ENCODE assay signal across 13 cellular contexts in genomic region chr1:208188607-208189006, GRCh38. TPM values are rescaled to one million over a fixed set of nuclear protein-coding genes. Genes with fewer than 3 reads are reported as not detected.
DNase-seq lines count a peak whose midpoint lies in the region; ATAC-seq and TF ChIP-seq lines count a peak whose summit lies in the region.
"Had no signal": no experiment of that assay in that cellular context is flagged by ENCODE, and none has a peak within 500 bp of the region (broad histone marks: within the 10 kb centered on the region; RNA-seq: fewer than 3 reads in every experiment).

No MANE protein-coding gene starts in this region.

- H3K9ac ChIP-seq in BLaER1 (no peak overlapping the region), KMS-11 (no peak overlapping the region), endodermal cell (ENCODE audit: extremely low read depth, low read length, poor library complexity, severe bottlenecking) (no peak overlapping the region)

- POLR2A ChIA-PET in PC-9 (lab: Charles Lee; ENCODE audit: unreplicated experiment) = interaction anchor here (0.7 kb wide), 1 partner anchor 10 kb away, joined by 28 read pairs; no protein-coding TSS in a partner anchor

- no peak overlapping the region for H3K4me3 Mint-ChIP-seq in endodermal cell
- H3K4me3 Mint-ChIP-seq: CD4-positive, alpha-beta memory T cell had no signal

- no TSS peak for BruUV-seq in PC-9 (replicated peaks; lab: Mats Ljungman, UMichigan)

- H3K27me3 Mint-ChIP-seq in endodermal cell (ENCODE audit: insufficient read depth) = no peaks in the 10 kb centered on the region

- H3K27me3 ChIP-seq in BLaER1 = no peaks in the 10 kb centered on the region
- H3K27me3 ChIP-seq in KMS-11 (ENCODE audit: insufficient read depth, low read depth) = no peaks in the 10 kb centered on the region
- H3K27me3 ChIP-seq in PC-9 (ENCODE audit: insufficient read depth, low read depth) = no peaks in the 10 kb centered on the region
- H3K27me3 ChIP-seq in psoas muscle (ENCODE audit: insufficient read depth in 3 of 3, low read length in 2 of 3) = no peaks in the 10 kb centered on the region
- H3K27me3 ChIP-seq in endodermal cell (ENCODE audit: control insufficient read depth, insufficient read depth, low read length, poor library complexity, severe bottlenecking) = no peaks in the 10 kb centered on the region
- no peaks in the 10 kb centered on the region for H3K27me3 ChIP-seq in heart right ventricle

- CTCF ChIA-PET in PC-9 (lab: Charles Lee) = interaction anchor here (0.6 to 1.1 kb wide), 5 partner anchors 10 to 56 kb away, joined by 3 to 8 read pairs (median 5); partner anchors contain the start of gene PLXNA2

- H3K9me3 ChIP-seq in BLaER1 (no peaks in the 10 kb centered on the region), PC-9 (ENCODE audit: insufficient read depth, low read depth) (no peaks in the 10 kb centered on the region), psoas muscle (no peaks in the 10 kb centered on the region), endodermal cell (ENCODE audit: control insufficient read depth, low read length) (no peaks in the 10 kb centered on the region), heart right ventricle (no peaks in the 10 kb centered on the region)
- H3K9me3 ChIP-seq: HAP-1 had no signal

- no peak for DNase-seq in PC-9
- no peak for DNase-seq in psoas muscle
- DNase-seq in endodermal cell = no peak
- no peak for DNase-seq in heart right ventricle
- DNase-seq: 8988T; ACHN; CD4-positive, alpha-beta memory T cell; IMR-90 had no signal

- peak overlapping the region; percentile 23 for H3K4me2 ChIP-seq in BLaER1
- peak overlapping the region; percentile 9; the same call in 1 of the 2 replicates for H3K4me2 ChIP-seq in KMS-11
- H3K4me2 ChIP-seq in PC-9 = peak overlapping the region; percentile 34; the same call in 1 of the 2 replicates

- peaks cover 26% of the 10 kb centered on the region for H3K36me3 Mint-ChIP-seq in endodermal cell (ENCODE audit: low read depth)
- H3K36me3 Mint-ChIP-seq: CD4-positive, alpha-beta memory T cell had no signal

- H2AFZ ChIP-seq in KMS-11 (ENCODE audit: low read depth) (no peak overlapping the region), PC-9 (no peak overlapping the region)

- H3K27ac Mint-ChIP-seq in endodermal cell = no peak overlapping the region

- H3K36me3 ChIP-seq in BLaER1 (no peaks in the 10 kb centered on the region), KMS-11 (ENCODE audit: insufficient read depth) (no peaks in the 10 kb centered on the region), PC-9 (ENCODE audit: low read depth) (no peaks in the 10 kb centered on the region), psoas muscle (ENCODE audit: insufficient read depth in 1 of 2, low read depth in 1 of 2) (no peaks in the 10 kb centered on the region), endodermal cell (ENCODE audit: control insufficient read depth, insufficient read depth, low read length) (peaks cover 90% of the 10 kb centered on the region), heart right ventricle (peaks cover 0 to 27% (median 0%) of the 10 kb centered on the region in 9 donors)
- H3K36me3 ChIP-seq: HAP-1 had no signal

- H4K20me1 ChIP-seq in BLaER1 (no peaks in the 10 kb centered on the region), KMS-11 (ENCODE audit: insufficient read depth) (no peaks in the 10 kb centered on the region), PC-9 (ENCODE audit: insufficient read depth) (no peaks in the 10 kb centered on the region)

- 90 to 100% (median 100%) methylated on average over 1 of the region's 1 CpG for WGBS in psoas muscle, 3 donors
- 89% methylated on average over 1 of the region's 1 CpG; no CpG with 5 or more reads in 1 of the 2 experiments for WGBS in endodermal cell (ENCODE audit: insufficient coverage in 1 of 2, insufficient read length in 1 of 2), 2 experiments
- 100% methylated on average over 1 of the region's 1 CpG for WGBS in heart right ventricle, 2 donors

- TF ChIP-seq CTCF in KMS-11 (conservative IDR thresholded peaks at IDR 0.05; ENCODE audit: low read depth, low read length) (no peak), PC-9 (conservative IDR thresholded peaks at IDR 0.05) (no peak), psoas muscle (IDR thresholded peaks at IDR 0.05) (no peak), endodermal cell (conservative IDR thresholded peaks at IDR 0.05) (no peak), heart right ventricle (IDR thresholded peaks at IDR 0.05) (no peak)

- ATAC-seq in psoas muscle (no peak), HG02763 (IDR thresholded peaks at IDR 0.05; ENCODE audit: unreplicated experiment) (no peak), heart right ventricle (no peak)

- no peaks in the 10 kb centered on the region for H3K9me3 Mint-ChIP-seq in endodermal cell
- H3K9me3 Mint-ChIP-seq: CD4-positive, alpha-beta memory T cell had no signal

- peaks cover 35% of the 10 kb centered on the region for H3K4me1 Mint-ChIP-seq in endodermal cell

- H3K4me3 ChIP-seq in BLaER1 (no peak overlapping the region), KMS-11 (IDR thresholded peaks at IDR 0.05; ENCODE audit: insufficient read depth, low read depth, low read length) (no peak overlapping the region), PC-9 (no peak overlapping the region), psoas muscle (no peak overlapping the region), endodermal cell (ENCODE audit: low read length) (no peak overlapping the region), heart right ventricle (no peak overlapping the region)
- H3K4me3 ChIP-seq: HAP-1 had no signal

- peaks cover 30% of the 10 kb centered on the region for H3F3A ChIP-seq in PC-9 (ENCODE audit: insufficient read depth, low read depth)

- no peak overlapping the region for H3K27ac ChIP-seq in BLaER1
- no peak overlapping the region for H3K27ac ChIP-seq in KMS-11
- no peak overlapping the region for H3K27ac ChIP-seq in PC-9
- peak overlapping the region; percentile 38 for H3K27ac ChIP-seq in psoas muscle
- H3K27ac ChIP-seq in endodermal cell (ENCODE audit: low read depth, low read length) = no peak overlapping the region
- no peak overlapping the region for H3K27ac ChIP-seq in heart right ventricle
- H3K27ac ChIP-seq: C4-2B had no signal

- H3K9me2 ChIP-seq in PC-9 (ENCODE audit: insufficient read depth) = no peaks in the 10 kb centered on the region

- H3K4me1 ChIP-seq in BLaER1 = peaks cover 13% of the 10 kb centered on the region
- peaks cover 46% of the 10 kb centered on the region for H3K4me1 ChIP-seq in KMS-11 (ENCODE audit: low read depth, poor library complexity, severe bottlenecking)
- H3K4me1 ChIP-seq in PC-9 (replicated peaks; ENCODE audit: insufficient read depth) = peaks cover 50% of the 10 kb centered on the region
- peaks cover 47% of the 10 kb centered on the region for H3K4me1 ChIP-seq in psoas muscle
- H3K4me1 ChIP-seq in endodermal cell (ENCODE audit: control insufficient read depth, insufficient read depth, low read length) = peaks cover 17% of the 10 kb centered on the region
- H3K4me1 ChIP-seq in heart right ventricle = peaks cover 6 to 43% (median 25%) of the 10 kb centered on the region in 9 donors
- H3K4me1 ChIP-seq: HAP-1 had no signal

- intact Hi-C loops in PC-9 (cut with micrococcal nuclease; ENCODE audit: unreplicated experiment) = loop anchor here (1.0 to 10.0 kb wide), 2 partner anchors 13 to 364 kb away; no protein-coding TSS in a partner anchor
- intact Hi-C loops in psoas muscle (cut with DNase I) = no loop called here
- intact Hi-C loops in heart right ventricle (cut with DNase I) = loop anchor here in 2 of 10 donors (5.0 to 10.0 kb wide), 2 partner anchors 36 to 46 kb away; no protein-coding TSS in a partner anchor

- H3K79me2 ChIP-seq in KMS-11 (ENCODE audit: insufficient read depth, low read depth) = no peaks in the 10 kb centered on the region
- peaks cover 11% of the 10 kb centered on the region; the same call in 1 of the 2 replicates for H3K79me2 ChIP-seq in PC-9 (ENCODE audit: low read depth)

RNA-seq across cellular contexts. Expression of gene PLXNA2, which starts 55.6 kb away (rescaled TPM):
- total RNA-seq in PC-9 (2021) = 10.2 and 15.6 TPM in 2 replicates
- total RNA-seq in psoas muscle = 10 to 100 TPM; 20.8 to 33.6 (median 22.3) TPM
- 1 to 10 TPM; 4.4 to 4.9 (median 4.7) TPM for polyA plus RNA-seq in psoas muscle
- total RNA-seq in endodermal cell = 10 to 100 TPM; 61.2 to 86.1 TPM
- polyA plus RNA-seq in endodermal cell (2013, experiment 1 of 2) = 22.9 TPM
- 24.4 TPM for polyA plus RNA-seq in endodermal cell (2013, experiment 2 of 2)
- total RNA-seq in heart right ventricle = 10 to 100 TPM; 13.4 to 31.6 (median 18.3) TPM
- polyA plus RNA-seq in heart right ventricle = 10 to 100 TPM in 1 of 2 donors, 1 to 10 TPM in 1; 6.1 to 11.0 TPM
